Comparison of ENCODE assay signal across 8 cellular contexts in genomic region chr11:118924591-118925585, GRCh38. TPM values are rescaled to one million over a fixed set of nuclear protein-coding genes. Genes with fewer than 3 reads are reported as not detected.
A peak's percentile ranks its signal among the peaks of the same experiment; 100 is the strongest.
DNase-seq lines count a peak whose midpoint lies in the region; ATAC-seq and TF ChIP-seq lines count a peak whose summit lies in the region.

No MANE protein-coding gene starts in this region.

- no peaks in the 10 kb centered on the region for H3K79me2 ChIP-seq in OCI-LY1 (ENCODE audit: insufficient read depth, low read length)
- peaks cover 40% of the 10 kb centered on the region for H3K79me2 ChIP-seq in smooth muscle cell (ENCODE audit: low read depth)

- peaks cover 7% of the 10 kb centered on the region for H3K36me3 Mint-ChIP-seq in activated CD4-positive, alpha-beta T cell treated with anti-CD3 and anti-CD28 coated beads, Interleukin-2, amount 10 ng/mL, durations not matched to agents 24 days and 14 days (ENCODE audit: low read depth)

- 0% methylated on average over 27 of the region's 45 CpGs for WGBS in smooth muscle cell (ENCODE audit: low lambda C conversion rate)

- H3K9me3 ChIP-seq in OCI-LY1 (ENCODE audit: low read length) = no peaks in the 10 kb centered on the region
- no peaks in the 10 kb centered on the region for H3K9me3 ChIP-seq in smooth muscle cell (replicated peaks; ENCODE audit: low read depth)

- peaks cover 63% of the 10 kb centered on the region for H3K4me1 Mint-ChIP-seq in activated CD4-positive, alpha-beta T cell treated with anti-CD3 and anti-CD28 coated beads, Interleukin-2, amount 10 ng/mL, durations not matched to agents 24 days and 14 days

- H3K27me3 ChIP-seq in OCI-LY1 (ENCODE audit: insufficient read depth, low read length) (no peaks in the 10 kb centered on the region), smooth muscle cell (ENCODE audit: low read depth) (no peaks in the 10 kb centered on the region)

- H3K27ac ChIP-seq in OCI-LY1 (ENCODE audit: low read depth, low read length, poor library complexity, severe bottlenecking) (no peak overlapping the region), smooth muscle cell (ENCODE audit: low read depth) (peak overlapping the region; percentile 100)

- ATAC-seq in HG03108 (IDR thresholded peaks at IDR 0.05; ENCODE audit: unreplicated experiment) (no peak), HG03460 (IDR thresholded peaks at IDR 0.05; ENCODE audit: unreplicated experiment) (no peak)

- H3K4me1 ChIP-seq in OCI-LY1 (ENCODE audit: insufficient read depth, low read length, severe bottlenecking) (peaks cover 28% of the 10 kb centered on the region), smooth muscle cell (ENCODE audit: low read depth) (peaks cover 44% of the 10 kb centered on the region)

- peak overlapping the region; percentile 91 for H3K4me3 Mint-ChIP-seq in activated CD4-positive, alpha-beta T cell treated with anti-CD3 and anti-CD28 coated beads, Interleukin-2, amount 10 ng/mL, durations not matched to agents 24 days and 14 days

- no peaks in the 10 kb centered on the region for H3K36me3 ChIP-seq in OCI-LY1 (ENCODE audit: insufficient read depth, low read length)
- H3K36me3 ChIP-seq in smooth muscle cell (ENCODE audit: low read depth) = no peaks in the 10 kb centered on the region

- peak overlapping the region; percentile 62 for H3K4me3 ChIP-seq in OCI-LY1 (ENCODE audit: low read depth, low read length, poor library complexity, severe bottlenecking)
- peak overlapping the region; percentile 82 for H3K4me3 ChIP-seq in smooth muscle cell

- H4K20me1 ChIP-seq in OCI-LY1 (ENCODE audit: insufficient read depth, low read length) (no peaks in the 10 kb centered on the region), smooth muscle cell (ENCODE audit: low read depth) (peaks cover 53% of the 10 kb centered on the region)

- intact Hi-C loops in activated CD4-positive, alpha-beta T cell treated with anti-CD3 and anti-CD28 coated beads, Interleukin-2, amount 10 ng/mL, durations not matched to agents 24 days and 14 days (cut with micrococcal nuclease) = loop anchor here (5.0 kb wide), 4 partner anchors 48 to 177 kb away; partner anchors contain the start of genes CENATAC, DPAGT1, RPS25 and TRAPPC4

- H2AFZ ChIP-seq in OCI-LY1 (ENCODE audit: low read length) = no peak overlapping the region
- H2AFZ ChIP-seq in smooth muscle cell (ENCODE audit: low read depth) = no peak overlapping the region

- DNase-seq in activated CD4-positive, alpha-beta T cell treated with anti-CD3 and anti-CD28 coated beads, Interleukin-2, amount 10 ng/mL, durations not matched to agents 24 days and 14 days = peak; percentile 85
- DNase-seq in activated CD4-positive, alpha-beta T cell treated with anti-CD3 and anti-CD28 coated beads for 1 hour = no peak
- DNase-seq in astrocyte of the hippocampus (ENCODE audit: low read depth, low spot score) = peak; percentile 73
- DNase-seq in iPS-NIHi7 (ENCODE audit: extremely low spot score) = peak; percentile 55
- DNase-seq in smooth muscle cell (lab: John Stamatoyannopoulos, UW; ENCODE audit: unreplicated experiment) = no peak

- peak overlapping the region; percentile 73 for H3K27ac Mint-ChIP-seq in activated CD4-positive, alpha-beta T cell treated with anti-CD3 and anti-CD28 coated beads, Interleukin-2, amount 10 ng/mL, durations not matched to agents 24 days and 14 days

- H3K9ac ChIP-seq in OCI-LY1 (ENCODE audit: low read length) (peak overlapping the region; percentile 51), smooth muscle cell (ENCODE audit: low read depth) (peak overlapping the region; percentile 84)

- H3K27me3 Mint-ChIP-seq in activated CD4-positive, alpha-beta T cell treated with anti-CD3 and anti-CD28 coated beads, Interleukin-2, amount 10 ng/mL, durations not matched to agents 24 days and 14 days = no peaks in the 10 kb centered on the region

- H3F3A ChIP-seq in OCI-LY1 (ENCODE audit: insufficient read depth, low read length) (no peaks in the 10 kb centered on the region), smooth muscle cell (ENCODE audit: low read depth) (peaks cover 21% of the 10 kb centered on the region)

- H3K4me2 ChIP-seq in OCI-LY1 (ENCODE audit: low read length) (peak overlapping the region; percentile 92), smooth muscle cell (peak overlapping the region; percentile 91)

- TF ChIP-seq CTCF in OCI-LY1 (IDR thresholded peaks at IDR 0.05; ENCODE audit: low read length) (no peak), smooth muscle cell (IDR thresholded peaks at IDR 0.05; ENCODE audit: borderline replicate concordance, insufficient read depth, poor library complexity, severe bottlenecking) (no peak)

- no peaks in the 10 kb centered on the region for H3K9me2 ChIP-seq in OCI-LY1 (ENCODE audit: low read depth, low read length)

- no peaks in the 10 kb centered on the region for H3K9me3 Mint-ChIP-seq in activated CD4-positive, alpha-beta T cell treated with anti-CD3 and anti-CD28 coated beads, Interleukin-2, amount 10 ng/mL, durations not matched to agents 24 days and 14 days

RNA-seq across cellular contexts. Expression of gene BCL9L, which starts 0.8 kb away (rescaled TPM):
- total RNA-seq in activated CD4-positive, alpha-beta T cell treated with anti-CD3 and anti-CD28 coated beads, Interleukin-2, amount 10 ng/mL, durations not matched to agents 24 days and 14 days = 25.1 and 28.5 TPM in 2 replicates
- total RNA-seq in smooth muscle cell = 10.5 and 10.8 TPM in 2 replicates
- polyA plus RNA-seq in smooth muscle cell = 11.4 and 19.0 TPM in 2 replicates

RNA-seq across cellular contexts. Expression of gene UPK2, which starts 31.2 kb away (rescaled TPM):
- total RNA-seq in activated CD4-positive, alpha-beta T cell treated with anti-CD3 and anti-CD28 coated beads, Interleukin-2, amount 10 ng/mL, durations not matched to agents 24 days and 14 days = not detected in 2 replicates
- total RNA-seq in smooth muscle cell = not detected in 2 replicates
- polyA plus RNA-seq in smooth muscle cell = 1.4 and 2.5 TPM in 2 replicates

RNA-seq across cellular contexts. Expression of gene CXCR5, which starts 41.2 kb away (rescaled TPM):
- 6.1 and 6.4 TPM in 2 replicates for total RNA-seq in activated CD4-positive, alpha-beta T cell treated with anti-CD3 and anti-CD28 coated beads, Interleukin-2, amount 10 ng/mL, durations not matched to agents 24 days and 14 days
- total RNA-seq in smooth muscle cell = not detected in 2 replicates
- 1.6 TPM in 1 of 2 replicates, not detected in the other for polyA plus RNA-seq in smooth muscle cell

RNA-seq across cellular contexts. Expression of gene FOXR1, which starts 46.7 kb away (rescaled TPM):
- not detected in 2 replicates for total RNA-seq in activated CD4-positive, alpha-beta T cell treated with anti-CD3 and anti-CD28 coated beads, Interleukin-2, amount 10 ng/mL, durations not matched to agents 24 days and 14 days
- not detected in 2 replicates for total RNA-seq in smooth muscle cell
- polyA plus RNA-seq in smooth muscle cell = not detected in 2 replicates

Comparison
In these comparisons a context has a peak if more than half of its experiments do, and no peak if none do; other contexts are left out.
1. DNase-seq: peak in activated CD4-positive, alpha-beta T cell treated with anti-CD3 and anti-CD28 coated beads, Interleukin-2, amount 10 ng/mL, durations not matched to agents 24 days and 14 days (single experiment), astrocyte of the hippocampus (single experiment) and iPS-NIHi7 (single experiment); none in activated CD4-positive, alpha-beta T cell treated with anti-CD3 and anti-CD28 coated beads for 1 hour (single experiment) and smooth muscle cell (single experiment).